Comparison of ENCODE assay signal across 27 cellular contexts in the genomic region with DNA sequence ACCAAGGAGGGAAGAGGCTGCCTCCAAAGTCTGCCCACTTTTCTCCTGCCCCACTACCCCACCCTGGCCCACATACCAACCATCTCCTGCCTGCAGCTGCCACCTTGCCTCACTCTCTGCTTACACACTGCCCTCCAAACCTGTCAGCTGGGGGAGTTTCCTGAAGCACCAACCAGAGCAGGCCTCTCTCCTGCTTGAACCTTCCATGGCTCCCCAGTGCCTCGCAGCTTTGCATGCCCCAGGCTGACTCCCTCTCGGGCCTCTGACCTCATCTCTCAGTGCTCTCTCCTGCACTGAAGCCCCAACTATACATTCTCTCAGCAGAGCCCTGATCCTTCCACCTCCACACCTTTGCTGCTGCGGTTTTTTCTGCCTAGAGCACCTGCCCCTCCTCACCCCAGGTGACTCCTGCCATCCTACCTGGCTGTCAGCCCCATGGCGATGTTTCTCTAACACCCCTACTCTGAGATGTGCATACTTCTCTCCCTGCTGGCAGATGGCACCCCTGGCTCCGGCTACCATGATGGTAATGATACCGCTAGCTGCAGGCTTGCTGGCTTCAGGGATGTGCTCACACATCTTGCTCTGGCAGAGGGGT. TPM values are rescaled to one million over a fixed set of nuclear protein-coding genes. Genes with fewer than 3 reads are reported as not detected.
A peak's percentile ranks its signal among the peaks of the same experiment; 100 is the strongest.
DNase-seq lines count a peak whose midpoint lies in the region; ATAC-seq and TF ChIP-seq lines count a peak whose summit lies in the region.
"Had no signal": no experiment of that assay in that cellular context is flagged by ENCODE, and none has a peak within 500 bp of the region (broad histone marks: within the 10 kb centered on the region; RNA-seq: fewer than 3 reads in every experiment).

No MANE protein-coding gene starts in this region.

- H3K9me3 Mint-ChIP-seq in chondrocyte (ENCODE audit: low read depth) (no peaks in the 10 kb centered on the region), mesothelial cell of epicardium (no peaks in the 10 kb centered on the region)
- H3K9me3 Mint-ChIP-seq: GM23338; T-helper 2 cell treated with Interferon-gamma antibody and Interleukin-4, amounts not matched to agents 5 μg/mL and 100 μg/mL, for 36 hours had no signal

- H3K27me3 Mint-ChIP-seq in chondrocyte (ENCODE audit: low read depth) = no peaks in the 10 kb centered on the region
- no peaks in the 10 kb centered on the region for H3K27me3 Mint-ChIP-seq in mesothelial cell of epicardium (ENCODE audit: low read depth)
- H3K27me3 Mint-ChIP-seq: activated CD4-positive, alpha-beta T cell treated with anti-CD3 and anti-CD28 coated beads for 36 hours; activated naive CD8-positive, alpha-beta T cell had no signal

- H3K4me1 ChIP-seq in tibial artery (peaks cover 11 to 80% (median 55%) of the 10 kb centered on the region in 4 donors), prostate gland (replicated peaks) (no peaks in the 10 kb centered on the region)
- H3K4me1 ChIP-seq: colonic mucosa, Peyer's patch had no signal

- TF ChIP-seq POLR2A in prostate gland (IDR thresholded peaks at IDR 0.05) = no peak

- peaks cover 59% of the 10 kb centered on the region for H3K4me1 Mint-ChIP-seq in chondrocyte (ENCODE audit: low read depth)
- H3K4me1 Mint-ChIP-seq in mesothelial cell of epicardium = peaks cover 37% of the 10 kb centered on the region
- H3K4me1 Mint-ChIP-seq: activated CD4-positive, alpha-beta T cell treated with anti-CD3 and anti-CD28 coated beads for 36 hours had no signal

- WGBS in prostate gland = 94% methylated on average over 6 of the region's 6 CpGs

- TF ChIP-seq CTCF in chondrocyte (IDR thresholded peaks at IDR 0.05) (no peak), mesothelial cell of epicardium (IDR thresholded peaks at IDR 0.05; ENCODE audit: unreplicated experiment) (no peak), tibial artery (IDR thresholded peaks at IDR 0.05) (no peak), prostate gland (IDR thresholded peaks at IDR 0.05) (no peak)

- H3K9me3 ChIP-seq in tibial artery = no peaks in the 10 kb centered on the region
- no peaks in the 10 kb centered on the region for H3K9me3 ChIP-seq in prostate gland
- H3K9me3 ChIP-seq: colonic mucosa, neutrophil, Peyer's patch had no signal

- DNase-seq in DMS 273 (lab: John Stamatoyannopoulos, UW; ENCODE audit: unreplicated experiment) (peak; percentile 7), DMS 273 treated with DMSO at 0.1 percent for 48 hours (lab: John Stamatoyannopoulos, UW) (no peak), chondrocyte (ENCODE audit: low spot score) (no peak), mesothelial cell of epicardium (ENCODE audit: low spot score in 2 of 2, unreplicated experiment in 2 of 2) (no peak), tibial artery (no peak), NCI-H1436 (lab: John Stamatoyannopoulos, UW) (no peak), prostate gland (ENCODE audit: low spot score) (no peak)
- DNase-seq: activated CD4-positive, alpha-beta T cell treated with anti-CD3 and anti-CD28 coated beads for 36 hours; activated CD8-positive, alpha-beta T cell treated with anti-CD3 and anti-CD28 coated beads, Interleukin-2, amount 10 ng/mL, durations not matched to agents 7 days and 5 days; colonic mucosa; effector CD8-positive, alpha-beta T cell; islet precursor cell; left ventricle myocardium superior; NCI-H1417 treated with DMSO at 0.1 percent for 48 hours; NCI-H2081; NCI-H748 treated with DMSO at 0.1 percent for 48 hours; Peyer's patch; SIG-M5; stimulated activated CD4-positive, alpha-beta T cell treated with anti-CD3 and anti-CD28 coated beads, Interleukin-4, amount 100 ng/mL, for 24 hours; trophoblast cell had no signal

- H3K27ac Mint-ChIP-seq in chondrocyte (ENCODE audit: unreplicated experiment) = peak overlapping the region; percentile 89
- H3K27ac Mint-ChIP-seq in mesothelial cell of epicardium = peak overlapping the region; percentile 25
- H3K27ac Mint-ChIP-seq: activated CD4-positive, alpha-beta T cell treated with anti-CD3 and anti-CD28 coated beads for 36 hours; activated CD8-positive, alpha-beta T cell treated with anti-CD3 and anti-CD28 coated beads, Interleukin-2, amount 10 ng/mL, durations not matched to agents 7 days and 5 days; activated naive CD8-positive, alpha-beta T cell; GM23338; T-helper 2 cell treated with Interferon-gamma antibody and Interleukin-4, amounts not matched to agents 5 μg/mL and 100 μg/mL, for 36 hours had no signal

- no peaks in the 10 kb centered on the region for H3K36me3 ChIP-seq in tibial artery
- no peaks in the 10 kb centered on the region for H3K36me3 ChIP-seq in prostate gland
- H3K36me3 ChIP-seq: colonic mucosa, neutrophil, Peyer's patch had no signal

- H3K4me3 ChIP-seq in tibial artery (no peak overlapping the region), prostate gland (no peak overlapping the region)
- H3K4me3 ChIP-seq: colonic mucosa, GM23338, Peyer's patch had no signal

- no peaks in the 10 kb centered on the region for H3K27me3 ChIP-seq in tibial artery
- H3K27me3 ChIP-seq in prostate gland (replicated peaks; ENCODE audit: insufficient read depth) = no peaks in the 10 kb centered on the region
- H3K27me3 ChIP-seq: colonic mucosa, neutrophil, Peyer's patch had no signal

- ATAC-seq in GM19324 (IDR thresholded peaks at IDR 0.05; ENCODE audit: low FRiP score, unreplicated experiment) = no peak
- ATAC-seq: activated CD4-positive, alpha-beta T cell treated with anti-CD3 and anti-CD28 coated beads for 36 hours; activated CD8-positive, alpha-beta T cell treated with anti-CD3 and anti-CD28 coated beads, Interleukin-2, amount 10 ng/mL, durations not matched to agents 7 days and 5 days; GM23338; left ventricle myocardium superior had no signal

- peaks cover 34% of the 10 kb centered on the region for H3K36me3 Mint-ChIP-seq in chondrocyte (ENCODE audit: low read depth)
- peaks cover 7% of the 10 kb centered on the region for H3K36me3 Mint-ChIP-seq in mesothelial cell of epicardium
- H3K36me3 Mint-ChIP-seq: activated naive CD8-positive, alpha-beta T cell had no signal

- H3K4me3 Mint-ChIP-seq in chondrocyte (ENCODE audit: unreplicated experiment) (no peak overlapping the region), mesothelial cell of epicardium (no peak overlapping the region)
- H3K4me3 Mint-ChIP-seq: activated CD4-positive, alpha-beta T cell treated with anti-CD3 and anti-CD28 coated beads for 36 hours; activated CD8-positive, alpha-beta T cell treated with anti-CD3 and anti-CD28 coated beads, Interleukin-2, amount 10 ng/mL, durations not matched to agents 7 days and 5 days; activated naive CD8-positive, alpha-beta T cell; GM23338; T-helper 2 cell treated with Interferon-gamma antibody and Interleukin-4, amounts not matched to agents 5 μg/mL and 100 μg/mL, for 36 hours had no signal

- H3K27ac ChIP-seq in tibial artery (peak overlapping the region; percentile 57 to 85), prostate gland (no peak overlapping the region)
- H3K27ac ChIP-seq: 22Rv1, colonic mucosa, epithelial cell of prostate, neutrophil, Peyer's patch had no signal

- intact Hi-C loops in tibial artery (cut with DNase I; ENCODE audit: low total_unique reads) (no loop called here), prostate gland (cut with DNase I) (no loop called here)

RNA-seq across cellular contexts. Expression of a gene that starts 43.5 kb away (rescaled TPM):
- total RNA-seq in chondrocyte = 119 to 156 TPM (median 121 TPM) in 3 replicates
- total RNA-seq in mesothelial cell of epicardium = 46.3 to 49.6 TPM (median 47.8 TPM) in 3 replicates
- total RNA-seq in prostate gland = 1 to 10 TPM; 5.5 to 5.8 TPM

Comparison
In these comparisons a context has a peak if more than half of its experiments do, and no peak if none do; other contexts are left out.
1. H3K27ac ChIP-seq: peak in tibial artery (2 of 2); none in prostate gland (0 of 2).